9 cellular contexts compared by ENCODE assay signal in the genomic region with DNA sequence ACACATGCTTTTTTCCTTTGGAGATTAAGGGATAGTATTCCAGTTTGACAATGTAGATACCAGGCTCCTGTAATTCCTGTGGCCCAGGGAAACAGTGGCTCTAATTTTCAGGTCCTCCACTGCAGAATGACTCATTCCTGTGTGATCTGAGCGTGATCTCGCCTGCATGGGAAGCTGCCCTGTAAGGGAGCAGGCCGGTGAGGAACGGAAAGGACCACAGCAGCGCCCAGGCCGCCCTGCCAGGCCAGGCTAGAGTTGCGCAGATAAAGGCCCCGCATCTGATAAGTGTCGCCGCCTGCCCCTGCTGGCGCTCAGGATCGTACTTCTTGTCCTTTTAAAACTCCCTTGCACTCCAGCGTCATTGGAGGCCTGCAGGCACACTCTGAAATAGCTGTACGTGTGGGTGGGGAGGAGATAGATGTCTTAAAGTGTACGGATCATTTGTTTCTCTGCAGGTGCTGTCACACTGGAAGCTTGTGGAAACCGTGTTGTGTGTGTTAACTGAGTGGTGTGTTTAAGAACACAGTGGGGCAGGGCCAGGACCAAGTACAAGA.
A peak's percentile ranks its signal among the peaks of the same experiment; 100 is the strongest.
DNase-seq lines count a peak whose midpoint lies in the region; ATAC-seq, FAIRE-seq and TF ChIP-seq lines count a peak whose summit lies in the region.
"Had no signal": no experiment of that assay in that cellular context is flagged by ENCODE, and none has a peak within 500 bp of the region (broad histone marks: within the 10 kb centered on the region; RNA-seq: fewer than 3 reads in every experiment).

No MANE protein-coding gene starts in this region.

- no peaks in the 10 kb centered on the region for H3K27me3 ChIP-seq in stomach smooth muscle (ENCODE audit: control insufficient read depth in 1 of 2, insufficient read depth in 2 of 2, low read length in 2 of 2)

- peak in 73 of 76 experiments; percentile 21 to 88 (median 80) for DNase-seq in HUDEP-2 (lab: John Stamatoyannopoulos, UW; ENCODE audit: unreplicated experiment in 76 of 76)
- DNase-seq in MCF 10A (ENCODE audit: unreplicated experiment) = peak; percentile 74
- DNase-seq in kidney = peak; percentile 83
- no peak for DNase-seq in LoVo (ENCODE audit: low spot score)
- DNase-seq in stimulated activated CD4-positive, alpha-beta T cell treated with anti-CD3 and anti-CD28 coated beads, Interleukin-4, amount 100 ng/mL, for 24 hours = no peak

- H3K36me3 ChIP-seq in kidney (ENCODE audit: control insufficient read depth in 1 of 2, insufficient read depth in 2 of 2, low read length in 2 of 2) (no peaks in the 10 kb centered on the region), stomach smooth muscle (ENCODE audit: control insufficient read depth in 2 of 2, insufficient read depth in 2 of 2, low read length in 2 of 2) (peaks cover 0 to 2% of the 10 kb centered on the region in 2 donors)

- H3K4me3 ChIP-seq in kidney (ENCODE audit: low read length in 2 of 2) (no peak overlapping the region), stomach smooth muscle (ENCODE audit: low read length in 2 of 2) (peak overlapping the region in 1 of 2 donors; percentile 40)

- peak overlapping the region; percentile 8 to 56 for H3K27ac ChIP-seq in kidney (ENCODE audit: low read depth in 2 of 2, low read length in 2 of 2)
- H3K27ac ChIP-seq in stomach smooth muscle (ENCODE audit: low read length) = peak overlapping the region; percentile 62

- no peaks in the 10 kb centered on the region for H3K27me3 Mint-ChIP-seq in MCF 10A (ENCODE audit: insufficient read depth, unreplicated experiment)

- peak overlapping the region; percentile 53 for H3K4me3 Mint-ChIP-seq in MCF 10A (ENCODE audit: unreplicated experiment)

- ATAC-seq in GM21528 (IDR thresholded peaks at IDR 0.05; ENCODE audit: low FRiP score, unreplicated experiment) = no peak
- ATAC-seq in GM19023 (IDR thresholded peaks at IDR 0.05; ENCODE audit: unreplicated experiment) = no peak

- CTCF ChIA-PET in MCF 10A (lab: Yijun Ruan, JAX) = interaction anchor here (0.7 to 1.5 kb wide), 4 partner anchors 16 to 30 kb away, joined by 3 to 4 read pairs (median 4); no protein-coding TSS in a partner anchor

- peaks cover 45% of the 10 kb centered on the region for H3K4me1 Mint-ChIP-seq in MCF 10A (ENCODE audit: insufficient read depth, unreplicated experiment)

- H3K4me1 ChIP-seq in kidney (ENCODE audit: control insufficient read depth in 1 of 2, insufficient read depth in 1 of 2, low read depth in 1 of 2, low read length in 2 of 2) (peaks cover 0 to 14% of the 10 kb centered on the region in 2 donors), stomach smooth muscle (ENCODE audit: control insufficient read depth, insufficient read depth, low read length) (peaks cover 56% of the 10 kb centered on the region)

- H3K9me3 Mint-ChIP-seq in MCF 10A (ENCODE audit: unreplicated experiment) = no peaks in the 10 kb centered on the region

- H3K9me3 ChIP-seq in kidney (ENCODE audit: control insufficient read depth in 1 of 2, low read length in 2 of 2) = no peaks in the 10 kb centered on the region
- H3K9me3 ChIP-seq in stomach smooth muscle (ENCODE audit: control insufficient read depth in 2 of 2, low read length in 2 of 2) = no peaks in the 10 kb centered on the region

- no TSS peak for BruUV-seq in MCF 10A (replicated peaks; lab: Mats Ljungman, UMichigan)

- H3K9ac ChIP-seq in kidney (ENCODE audit: low read length in 2 of 2) (peak overlapping the region in 1 of 2 donors; percentile 27), stomach smooth muscle (ENCODE audit: low read length in 2 of 2) (peak overlapping the region in 1 of 2 donors; percentile 21)

- no peak for TF ChIP-seq CTCF in MCF 10A (IDR thresholded peaks at IDR 0.05; ENCODE audit: unreplicated experiment)
- TF ChIP-seq CTCF in kidney (IDR thresholded peaks at IDR 0.05; ENCODE audit: borderline replicate concordance, extremely low read depth, insufficient read depth) = no peak

- POLR2A ChIA-PET in MCF 10A (lab: Yijun Ruan, JAX) = interaction anchor here (0.7 to 3.0 kb wide), 8 partner anchors 9 to 59 kb away, joined by 3 to 19 read pairs (median 4); no protein-coding TSS in a partner anchor

- H3K36me3 Mint-ChIP-seq in MCF 10A (ENCODE audit: insufficient read depth, unreplicated experiment) = peaks cover 12% of the 10 kb centered on the region

- peak overlapping the region; percentile 80 for H3K27ac Mint-ChIP-seq in MCF 10A (ENCODE audit: low read depth, unreplicated experiment)

- no peak for FAIRE-seq in kidney (lab: Jason Lieb, UNC)
- FAIRE-seq: GM18507 had no signal

- intact Hi-C loops in MCF 10A (cut with micrococcal nuclease) (no loop called here), kidney (cut with DNase I) (no loop called here)

Comparison
In these comparisons a context has a peak if more than half of its experiments do, and no peak if none do; other contexts are left out.
1. DNase-seq: peak in HUDEP-2 (73 of 76), MCF 10A (single experiment) and kidney (single experiment); none in LoVo (single experiment) and stimulated activated CD4-positive, alpha-beta T cell treated with anti-CD3 and anti-CD28 coated beads, Interleukin-4, amount 100 ng/mL, for 24 hours (single experiment).